In genomic region chrX:94977562-94977961, GRCh38 we compare ENCODE assay signal across 19 cellular contexts.
"Had no signal": no experiment of that assay in that cellular context is flagged by ENCODE, and none has a peak within 500 bp of the region (broad histone marks: within the 10 kb centered on the region; RNA-seq: fewer than 3 reads in every experiment).

No MANE protein-coding gene starts in this region.

- H3K36me3 ChIP-seq: colonic mucosa, esophagus squamous epithelium, gastroesophageal sphincter, pancreas, stomach, thoracic aorta had no signal

- H3K27me3 ChIP-seq: colonic mucosa, esophagus squamous epithelium, gastroesophageal sphincter, pancreas, stomach had no signal

- DNase-seq: colonic mucosa; dermis blood vessel endothelial cell; esophagus squamous epithelium; foreskin fibroblast; glutamatergic neuron; kidney; left cardiac atrium; naive thymus-derived CD8-positive, alpha-beta T cell; nucleus accumbens; pancreas; right cardiac atrium; small intestine; stimulated activated CD4-positive, alpha-beta T cell treated with anti-CD3 and anti-CD28 coated beads, Interleukin-12 subunit alpha, Interleukin-12 subunit beta, amount 100 ng/mL, for 4 hours; stimulated activated naive CD4-positive, alpha-beta T cell; stomach; substantia nigra; trophoblast cell had no signal

- H3K4me3 ChIP-seq: colonic mucosa, esophagus squamous epithelium, gastroesophageal sphincter, pancreas, stomach, thoracic aorta had no signal

- H3K27ac ChIP-seq: colonic mucosa, esophagus squamous epithelium, gastroesophageal sphincter, pancreas, stomach, thoracic aorta had no signal

- H3K9me3 ChIP-seq: colonic mucosa, esophagus squamous epithelium, gastroesophageal sphincter, pancreas, stomach, thoracic aorta had no signal

- H3K4me1 ChIP-seq: colonic mucosa, esophagus squamous epithelium, gastroesophageal sphincter, pancreas, stomach had no signal

- FAIRE-seq: kidney, pancreas, small intestine had no signal
